ENCODE assay signal across 8 cellular contexts in the genomic region with DNA sequence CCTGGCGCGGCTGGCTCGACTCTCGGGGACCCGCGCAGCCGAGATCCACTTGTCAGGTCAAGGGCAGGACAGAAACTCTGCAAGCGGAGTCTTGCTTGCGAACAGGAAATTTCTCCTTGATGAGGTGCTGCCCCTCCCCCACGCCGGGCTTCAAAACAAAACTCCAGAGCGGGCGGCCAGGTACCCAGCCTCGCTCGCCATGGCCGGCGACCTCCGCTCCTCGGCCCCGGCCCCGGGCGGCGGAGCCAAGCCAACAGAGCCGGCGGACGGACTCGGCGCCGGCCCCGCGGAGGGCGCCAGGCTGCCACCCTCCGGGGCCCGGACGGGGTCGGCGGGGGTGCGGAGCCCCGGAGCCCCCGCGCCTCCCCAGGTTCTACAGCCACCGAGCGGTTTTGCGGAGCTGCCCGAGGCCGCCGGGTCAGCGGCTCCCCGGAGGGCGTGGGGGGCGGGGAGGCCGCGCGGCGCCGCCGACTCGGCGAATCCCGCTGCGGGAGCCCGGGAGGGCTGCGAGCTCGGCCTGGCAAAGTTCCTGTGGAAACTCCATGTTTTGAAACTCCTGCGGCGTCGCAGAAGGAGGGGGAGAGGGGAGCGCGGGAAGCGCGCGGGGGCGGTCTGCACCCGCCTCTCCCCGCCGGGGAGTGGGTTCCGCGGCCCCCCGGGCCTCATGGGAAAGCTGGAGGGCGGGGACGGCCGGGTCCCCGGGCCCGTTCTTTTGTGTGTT. TPM values are rescaled to one million over a fixed set of nuclear protein-coding genes. Genes with fewer than 3 reads are reported as not detected.
DNase-seq lines count a peak whose midpoint lies in the region; ATAC-seq and TF ChIP-seq lines count a peak whose summit lies in the region.

No MANE protein-coding gene starts in this region.

- no peak overlapping the region for H3K4me3 Mint-ChIP-seq in activated B cell treated with CpG ODN at 0.5 μM for 24 hours

- H3K9me3 ChIP-seq in right atrium auricular region, result no peaks in the 10 kb centered on the region

- no peak overlapping the region for H3K27ac Mint-ChIP-seq in activated B cell treated with CpG ODN at 0.5 μM for 24 hours

- H3K9me3 Mint-ChIP-seq in activated B cell treated with CpG ODN at 0.5 μM for 24 hours, result no peaks in the 10 kb centered on the region

- CTCF ChIA-PET in activated B cell treated with CpG ODN at 0.5 μM for 24 hours (lab: Charles Lee), result no interaction called here

- H3K36me3 ChIP-seq in right atrium auricular region, result no peaks in the 10 kb centered on the region

- TF ChIP-seq CTCF in activated B cell treated with CpG ODN at 0.5 μM for 24 hours (IDR thresholded peaks at IDR 0.05) (no peak), right atrium auricular region (IDR thresholded peaks at IDR 0.05) (no peak)

- H3K4me1 ChIP-seq in right atrium auricular region, result peaks cover 4 to 53% of the 10 kb centered on the region in 2 donors

- H3K4me3 ChIP-seq in Jurkat, Clone E6-1 (ENCODE audit: low read length), result peak overlapping the region; percentile 50
- peak overlapping the region; percentile 48 to 61 for H3K4me3 ChIP-seq in right atrium auricular region

- no peak for ATAC-seq in activated B cell treated with CpG ODN at 0.5 μM for 24 hours (ENCODE audit: low read depth)
- no peak for ATAC-seq in GM18502 (IDR thresholded peaks at IDR 0.05; ENCODE audit: poor library complexity, unreplicated experiment)
- no peak for ATAC-seq in GM18519 (IDR thresholded peaks at IDR 0.05; ENCODE audit: low FRiP score, unreplicated experiment)
- ATAC-seq in HG02759 (IDR thresholded peaks at IDR 0.05; ENCODE audit: unreplicated experiment), result no peak

- peaks cover 16% of the 10 kb centered on the region for H3K4me1 Mint-ChIP-seq in activated B cell treated with CpG ODN at 0.5 μM for 24 hours

- POLR2A ChIA-PET in activated B cell treated with CpG ODN at 0.5 μM for 24 hours (lab: Charles Lee), result interaction anchor here (1.5 to 1.9 kb wide), 3 partner anchors 10 to 44 kb away, joined by 5 to 25 read pairs (median 10); partner anchors contain the start of gene BCOR

- H3K27ac ChIP-seq in right atrium auricular region, result peak overlapping the region; percentile 83 to 94

- no peaks in the 10 kb centered on the region for H3K27me3 Mint-ChIP-seq in activated B cell treated with CpG ODN at 0.5 μM for 24 hours

- peaks cover 0 to 23% of the 10 kb centered on the region in 2 donors for H3K27me3 ChIP-seq in right atrium auricular region

- intact Hi-C loops in activated B cell treated with CpG ODN at 0.5 μM for 24 hours (cut with micrococcal nuclease), result loop anchor here (1.0 kb wide), 1 partner anchor 13 kb away; no protein-coding TSS in a partner anchor

- DNase-seq in Daoy (ENCODE audit: low read depth), result peak; percentile 64
- DNase-seq in Jurkat, Clone E6-1 (ENCODE audit: low read depth, low spot score), result peak; percentile 42
- DNase-seq in activated B cell treated with CpG ODN at 0.5 μM for 24 hours, result peak; percentile 22
- DNase-seq in right atrium auricular region (ENCODE audit: low spot score), result peak; percentile 72
- peak; percentile 42 for DNase-seq in retina

- no peaks in the 10 kb centered on the region for H3K36me3 Mint-ChIP-seq in activated B cell treated with CpG ODN at 0.5 μM for 24 hours (ENCODE audit: low read depth)

RNA-seq across cellular contexts. Expression of gene BCOR, which starts 11.7 kb away (rescaled TPM):
- total RNA-seq in Daoy (2014; rRNA removed; shearing (Covaris generic)), result 35.5 and 36.6 TPM in 2 replicates
- polyA plus RNA-seq in Jurkat, Clone E6-1 (2012; ENCODE audit: insufficient read depth, insufficient read length), result 30.6 TPM
- 59.3 and 60.4 TPM in 2 replicates for total RNA-seq in activated B cell treated with CpG ODN at 0.5 μM for 24 hours
- total RNA-seq in right atrium auricular region, result 10 to 100 TPM; 24.3 to 37.1 TPM

Comparison
In these comparisons a context has a peak if more than half of its experiments do, and no peak if none do; other contexts are left out.
1. DNase-seq: peak in every context shown above with its lines; median percentile 72 in right atrium auricular region; 64 in Daoy; 42 in Jurkat, Clone E6-1; 42 in retina; 22 in activated B cell treated with CpG ODN at 0.5 μM for 24 hours.